In the genomic region with DNA sequence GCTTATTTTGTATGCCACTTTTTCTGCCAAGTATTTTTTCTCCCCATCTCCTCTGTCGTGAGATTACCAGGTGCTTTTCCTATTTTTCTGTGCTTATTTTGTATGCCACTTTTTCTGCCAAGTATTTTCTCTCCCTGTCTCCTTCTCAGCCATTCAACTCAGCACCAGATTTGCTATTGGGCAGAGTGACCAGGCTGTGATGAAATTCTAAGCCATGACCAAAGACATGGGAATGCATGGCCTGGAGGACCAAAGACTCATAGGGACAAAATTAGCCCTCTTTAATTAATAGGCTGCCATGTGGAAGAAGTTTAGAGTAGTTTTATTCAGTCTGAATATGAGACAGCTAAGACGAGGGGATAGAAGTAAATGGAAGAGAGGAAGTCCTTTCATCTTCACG, we compare ENCODE assay signal across 24 cellular contexts.
DNase-seq lines count a peak whose midpoint lies in the region; ATAC-seq and TF ChIP-seq lines count a peak whose summit lies in the region.
"Had no signal": no experiment of that assay in that cellular context is flagged by ENCODE, and none has a peak within 500 bp of the region (broad histone marks: within the 10 kb centered on the region; RNA-seq: fewer than 3 reads in every experiment).

No MANE protein-coding gene starts in this region.

- no peak overlapping the region for H3K27ac ChIP-seq in SJCRH30
- H3K27ac ChIP-seq: esophagus squamous epithelium had no signal

- no peaks in the 10 kb centered on the region for H3K9me3 ChIP-seq in SJCRH30 (replicated peaks)
- H3K9me3 ChIP-seq: esophagus squamous epithelium had no signal

- TF ChIP-seq CTCF in epithelial cell of proximal tubule (conservative IDR thresholded peaks at IDR 0.05; ENCODE audit: low read depth, low read length) (no peak), omental fat pad (IDR thresholded peaks at IDR 0.05) (no peak)

- ATAC-seq in Right ventricle myocardium superior (ENCODE audit: poor library complexity) (peak; percentile 75), omental fat pad (ENCODE audit: low FRiP score) (peak; percentile 81), HG02798 (IDR thresholded peaks at IDR 0.05; ENCODE audit: poor library complexity, unreplicated experiment) (no peak)
- ATAC-seq: Panc1, SK-N-SH treated with all-trans-retinoic acid at 6 μM for 48 hours, WTC11 had no signal

- intact Hi-C loops in Right ventricle myocardium superior (cut with DNase I) (no loop called here), cardiac septum (cut with DNase I) (no loop called here)

- DNase-seq in Right ventricle myocardium superior (no peak), cardiac septum (ENCODE audit: low spot score) (no peak), epithelial cell of proximal tubule (ENCODE audit: low read depth) (peak; percentile 37), omental fat pad (ENCODE audit: low spot score) (no peak), SJCRH30 (no peak)
- DNase-seq in stimulated activated CD4-positive, alpha-beta T cell treated with anti-CD3 and anti-CD28 coated beads, Interleukin-4, amount 100 ng/mL, for 24 hours = no peak
- no peak for DNase-seq in effector CD4-positive, alpha-beta T cell
- DNase-seq: activated CD4-positive, alpha-beta T cell treated with anti-CD3 and anti-CD28 coated beads, Interleukin-2, amount 50 U/mL, for 48 hours; amygdala; cerebellar nuclear complex; effector CD8-positive, alpha-beta T cell; esophagus squamous epithelium; glutamatergic neuron; GOT3; KG1; NCI-H1048; NCI-H1930; NCI-H446; stimulated activated CD4-positive, alpha-beta T cell treated with anti-CD3 and anti-CD28 coated beads, Interleukin-12 subunit alpha, Interleukin-12 subunit beta, amount 100 ng/mL, for 4 hours; stimulated activated CD8-positive, alpha-beta memory T cell treated with anti-CD3 and anti-CD28 coated beads, Interleukin-4, amount 100 ng/mL, for 48 hours had no signal

- no peaks in the 10 kb centered on the region for H3K36me3 ChIP-seq in SJCRH30
- H3K36me3 ChIP-seq: esophagus squamous epithelium had no signal

- H3K4me1 ChIP-seq in SJCRH30 = no peaks in the 10 kb centered on the region
- H3K4me1 ChIP-seq: esophagus squamous epithelium had no signal

- H3K27me3 ChIP-seq in SJCRH30 = no peaks in the 10 kb centered on the region
- H3K27me3 ChIP-seq: esophagus squamous epithelium had no signal

- H3K4me3 ChIP-seq in epithelial cell of proximal tubule (ENCODE audit: low read depth, low read length) (no peak overlapping the region), SJCRH30 (no peak overlapping the region)
- H3K4me3 ChIP-seq: esophagus squamous epithelium had no signal
